In the genomic region with DNA sequence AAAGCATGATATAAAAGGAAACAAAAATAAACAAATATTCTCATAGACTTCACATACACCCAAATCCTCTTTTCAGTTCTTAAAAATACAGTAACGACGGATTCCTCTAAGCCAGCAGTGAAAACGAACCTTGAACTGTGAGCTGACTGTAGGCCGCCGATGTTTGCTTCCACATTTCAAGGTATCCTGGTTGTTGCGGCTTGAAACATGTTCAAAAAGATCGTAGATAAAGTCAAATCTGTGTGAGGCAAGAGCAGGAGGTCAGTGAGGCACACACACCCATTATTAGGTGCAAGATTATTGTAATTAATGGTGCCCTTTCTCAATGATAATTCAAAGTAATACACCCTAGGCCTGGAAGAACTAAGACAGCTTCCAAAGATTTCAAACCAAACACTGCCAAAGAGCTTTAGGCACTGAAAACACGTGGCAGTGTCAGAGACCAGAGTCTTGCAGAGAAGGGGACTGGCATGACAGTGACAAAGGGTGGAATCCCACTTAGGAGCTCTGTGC, we compare ENCODE assay signal across 1 cellular context.
A peak's percentile ranks its signal among the peaks of the same experiment; 100 is the strongest.
TF ChIP-seq lines count a peak whose summit lies in the region.

No MANE protein-coding gene starts in this region.

TF ChIP-seq in HepG2, 621 proteins besides CTCF, POLR2A, EP300 and RAD21 (continued from another document and continues in another):
- no peak; the same call in 1 of the 2 replicates for TF ChIP-seq ZBTB7B (CRISPR knock-in tag; IDR thresholded peaks at IDR 0.05)
- TF ChIP-seq ZNF143 (CRISPR knock-in tag; IDR thresholded peaks at IDR 0.05): no peak
- TF ChIP-seq HMG20B (CRISPR knock-in tag; conservative IDR thresholded peaks at IDR 0.05): 0 out of 2 replicates have a peak, but pooled peaks have one; percentile 24
- TF ChIP-seq ZFP82 (CRISPR knock-in tag; IDR thresholded peaks at IDR 0.05; ENCODE audit: borderline replicate concordance): no peak
- no peak for TF ChIP-seq ZBTB20 (CRISPR knock-in tag; IDR thresholded peaks at IDR 0.05; ENCODE audit: borderline replicate concordance, low read depth)
- 0 out of 2 replicates have a peak, but pooled peaks have one; percentile 17 for TF ChIP-seq ZNF205 (CRISPR knock-in tag; IDR thresholded peaks at IDR 0.05)
- TF ChIP-seq ZNF343 (CRISPR knock-in tag; IDR thresholded peaks at IDR 0.05): 0 out of 2 replicates have a peak, but pooled peaks have one; percentile 14
- TF ChIP-seq ZNF281 (CRISPR knock-in tag; IDR thresholded peaks at IDR 0.05; ENCODE audit: borderline replicate concordance): 0 out of 2 replicates have a peak, but pooled peaks have one; percentile 9
- TF ChIP-seq ZNF773 (CRISPR knock-in tag; IDR thresholded peaks at IDR 0.05; ENCODE audit: borderline replicate concordance): no peak
- TF ChIP-seq MBNL3 (CRISPR knock-in tag; conservative IDR thresholded peaks at IDR 0.05): no peak
- TF ChIP-seq TAF1 (CRISPR knock-in tag; IDR thresholded peaks at IDR 0.05): no peak
- TF ChIP-seq, protein P1, sequence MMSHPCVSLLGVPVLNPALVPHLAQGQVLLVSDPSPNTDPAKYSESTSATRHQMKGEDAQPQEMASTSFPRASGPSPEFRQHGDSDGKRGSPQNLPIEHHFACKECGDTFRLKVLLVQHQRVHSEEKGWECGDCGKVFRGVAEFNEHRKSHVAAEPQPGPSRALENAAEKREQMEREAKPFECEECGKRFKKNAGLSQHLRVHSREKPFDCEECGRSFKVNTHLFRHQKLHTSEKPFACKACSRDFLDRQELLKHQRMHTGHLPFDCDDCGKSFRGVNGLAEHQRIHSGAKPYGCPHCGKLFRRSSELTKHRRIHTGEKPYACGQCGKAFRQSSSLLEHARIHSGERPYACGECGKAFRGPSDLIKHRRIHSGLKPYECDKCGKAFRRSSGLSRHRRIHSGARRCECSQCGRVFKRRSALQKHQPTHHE (CRISPR knock-in tag; IDR thresholded peaks at IDR 0.05; ENCODE audit: borderline replicate concordance): no peak
- no peak for TF ChIP-seq NFYC (CRISPR knock-in tag; IDR thresholded peaks at IDR 0.05)
- 0 out of 2 replicates have a peak, but pooled peaks have one; percentile 21 for TF ChIP-seq POLR2AphosphoS5 (IDR thresholded peaks at IDR 0.05; ENCODE audit: low read depth, low read length)
- TF ChIP-seq ZSCAN21 (CRISPR knock-in tag; IDR thresholded peaks at IDR 0.05; ENCODE audit: borderline replicate concordance): no peak
- no peak for TF ChIP-seq SRSF4 (IDR thresholded peaks at IDR 0.05; ENCODE audit: low read depth, low read length, poor library complexity, severe bottlenecking)
- TF ChIP-seq KDM1A (CRISPR knock-in tag; IDR thresholded peaks at IDR 0.05): no peak
- TF ChIP-seq ZNF562 (CRISPR knock-in tag; IDR thresholded peaks at IDR 0.05; ENCODE audit: borderline replicate concordance): no peak
- no peak for TF ChIP-seq PCBP2 (optimal IDR thresholded peaks at IDR 0.05; ENCODE audit: low read depth, low read length, poor library complexity, severe bottlenecking)
- no peak for TF ChIP-seq ZNF547 (CRISPR knock-in tag; IDR thresholded peaks at IDR 0.05)
- TF ChIP-seq ATRX (CRISPR knock-in tag; IDR thresholded peaks at IDR 0.05; ENCODE audit: borderline replicate concordance): no peak
- peak; percentile 86 for TF ChIP-seq NCOA2 (CRISPR knock-in tag; IDR thresholded peaks at IDR 0.05)
- no peak for TF ChIP-seq ZNF883 (CRISPR knock-in tag; IDR thresholded peaks at IDR 0.05; ENCODE audit: not compliant biosample characterization)
- peak; percentile 40; the same call in 1 of the 2 replicates for TF ChIP-seq ZNF816 (CRISPR knock-in tag; IDR thresholded peaks at IDR 0.05; ENCODE audit: borderline replicate concordance)
- no peak for TF ChIP-seq LCORL (IDR thresholded peaks at IDR 0.05)
- no peak for TF ChIP-seq LCORL (CRISPR knock-in tag; IDR thresholded peaks at IDR 0.05)
- no peak for TF ChIP-seq HIC2 (CRISPR knock-in tag; IDR thresholded peaks at IDR 0.05; ENCODE audit: low read depth)
- TF ChIP-seq, protein P2, sequence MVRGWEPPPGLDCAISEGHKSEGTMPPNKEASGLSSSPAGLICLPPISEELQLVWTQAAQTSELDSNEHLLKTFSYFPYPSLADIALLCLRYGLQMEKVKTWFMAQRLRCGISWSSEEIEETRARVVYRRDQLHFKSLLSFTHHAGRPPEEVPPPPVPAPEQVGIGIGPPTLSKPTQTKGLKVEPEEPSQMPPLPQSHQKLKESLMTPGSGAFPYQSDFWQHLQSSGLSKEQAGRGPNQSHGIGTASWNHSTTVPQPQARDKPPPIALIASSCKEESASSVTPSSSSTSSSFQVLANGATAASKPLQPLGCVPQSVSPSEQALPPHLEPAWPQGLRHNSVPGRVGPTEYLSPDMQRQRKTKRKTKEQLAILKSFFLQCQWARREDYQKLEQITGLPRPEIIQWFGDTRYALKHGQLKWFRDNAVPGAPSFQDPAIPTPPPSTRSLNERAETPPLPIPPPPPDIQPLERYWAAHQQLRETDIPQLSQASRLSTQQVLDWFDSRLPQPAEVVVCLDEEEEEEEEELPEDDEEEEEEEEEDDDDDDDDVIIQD (CRISPR knock-in tag; IDR thresholded peaks at IDR 0.05; ENCODE audit: low read depth): 0 out of 2 replicates have a peak, but pooled peaks have one; percentile 35
- no peak for TF ChIP-seq ZNF44 (CRISPR knock-in tag; IDR thresholded peaks at IDR 0.05)
- no peak for TF ChIP-seq ZNF382 (CRISPR knock-in tag; IDR thresholded peaks at IDR 0.05; ENCODE audit: borderline replicate concordance)
- TF ChIP-seq JUND (CRISPR knock-in tag; IDR thresholded peaks at IDR 0.05): 0 out of 2 replicates have a peak, but pooled peaks have one; percentile 22
- TF ChIP-seq RCOR2 (CRISPR knock-in tag; IDR thresholded peaks at IDR 0.05): 0 out of 2 replicates have a peak, but pooled peaks have one; percentile 34
- no peak for TF ChIP-seq EED (CRISPR knock-in tag; IDR thresholded peaks at IDR 0.05)
- TF ChIP-seq, protein P3, sequence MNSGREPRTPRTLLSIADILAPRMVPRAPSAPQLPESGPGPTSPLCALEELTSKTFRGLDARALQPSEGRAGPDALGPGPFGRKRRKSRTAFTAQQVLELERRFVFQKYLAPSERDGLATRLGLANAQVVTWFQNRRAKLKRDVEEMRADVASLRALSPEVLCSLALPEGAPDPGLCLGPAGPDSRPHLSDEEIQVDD (CRISPR knock-in tag; IDR thresholded peaks at IDR 0.05; ENCODE audit: borderline replicate concordance): no peak
- TF ChIP-seq MXD1 (CRISPR knock-in tag; IDR thresholded peaks at IDR 0.05): no peak
- TF ChIP-seq FOXM1 (CRISPR knock-in tag; IDR thresholded peaks at IDR 0.05): no peak
- TF ChIP-seq FOXA1 (IDR thresholded peaks at IDR 0.05): no peak
- TF ChIP-seq FOXA1 (CRISPR knock-in tag; IDR thresholded peaks at IDR 0.05): peak; percentile 59
- TF ChIP-seq ZNF672 (CRISPR knock-in tag; IDR thresholded peaks at IDR 0.05): no peak
- peak; percentile 88 for TF ChIP-seq IKZF5 (CRISPR knock-in tag; IDR thresholded peaks at IDR 0.05)
- no peak; the same call in 1 of the 2 replicates for TF ChIP-seq ZNF788 (CRISPR knock-in tag; IDR thresholded peaks at IDR 0.05; ENCODE audit: borderline replicate concordance)
- peak; percentile 94 for TF ChIP-seq HNF4A (CRISPR knock-in tag; IDR thresholded peaks at IDR 0.05)
- peak; percentile 34; the same call in 1 of the 2 replicates for TF ChIP-seq FOXO1 (CRISPR knock-in tag; IDR thresholded peaks at IDR 0.05)
- TF ChIP-seq CSRNP1 (CRISPR knock-in tag; IDR thresholded peaks at IDR 0.05): no peak
- TF ChIP-seq MEF2D (CRISPR knock-in tag; IDR thresholded peaks at IDR 0.05): no peak
- no peak for TF ChIP-seq ZNF747 (CRISPR knock-in tag; IDR thresholded peaks at IDR 0.05; ENCODE audit: borderline replicate concordance)
- no peak for TF ChIP-seq KDM3A (CRISPR knock-in tag; IDR thresholded peaks at IDR 0.05; ENCODE audit: low read depth)
- peak; percentile 58; the same call in 1 of the 2 replicates for TF ChIP-seq SOX5 (CRISPR knock-in tag; IDR thresholded peaks at IDR 0.05; ENCODE audit: borderline replicate concordance)
- TF ChIP-seq ZNF597 (CRISPR knock-in tag; IDR thresholded peaks at IDR 0.05): no peak
- no peak for TF ChIP-seq BORCS8-MEF2B (CRISPR knock-in tag; IDR thresholded peaks at IDR 0.05)
- peak; percentile 74 for TF ChIP-seq MED1 (CRISPR knock-in tag; IDR thresholded peaks at IDR 0.05)
- TF ChIP-seq ZBTB37 (CRISPR knock-in tag; IDR thresholded peaks at IDR 0.05): 0 out of 2 replicates have a peak, but pooled peaks have one; percentile 38
- TF ChIP-seq RFX1 (IDR thresholded peaks at IDR 0.05): no peak
- TF ChIP-seq ARHGAP35 (CRISPR knock-in tag; IDR thresholded peaks at IDR 0.05; ENCODE audit: borderline replicate concordance): no peak
- no peak for TF ChIP-seq ZNF329 (CRISPR knock-in tag; IDR thresholded peaks at IDR 0.05; ENCODE audit: low read depth)
- TF ChIP-seq ZNF251 (CRISPR knock-in tag; IDR thresholded peaks at IDR 0.05): no peak
- TF ChIP-seq HNRNPL (IDR thresholded peaks at IDR 0.05; ENCODE audit: low read depth, low read length): no peak
